In the genomic region with DNA sequence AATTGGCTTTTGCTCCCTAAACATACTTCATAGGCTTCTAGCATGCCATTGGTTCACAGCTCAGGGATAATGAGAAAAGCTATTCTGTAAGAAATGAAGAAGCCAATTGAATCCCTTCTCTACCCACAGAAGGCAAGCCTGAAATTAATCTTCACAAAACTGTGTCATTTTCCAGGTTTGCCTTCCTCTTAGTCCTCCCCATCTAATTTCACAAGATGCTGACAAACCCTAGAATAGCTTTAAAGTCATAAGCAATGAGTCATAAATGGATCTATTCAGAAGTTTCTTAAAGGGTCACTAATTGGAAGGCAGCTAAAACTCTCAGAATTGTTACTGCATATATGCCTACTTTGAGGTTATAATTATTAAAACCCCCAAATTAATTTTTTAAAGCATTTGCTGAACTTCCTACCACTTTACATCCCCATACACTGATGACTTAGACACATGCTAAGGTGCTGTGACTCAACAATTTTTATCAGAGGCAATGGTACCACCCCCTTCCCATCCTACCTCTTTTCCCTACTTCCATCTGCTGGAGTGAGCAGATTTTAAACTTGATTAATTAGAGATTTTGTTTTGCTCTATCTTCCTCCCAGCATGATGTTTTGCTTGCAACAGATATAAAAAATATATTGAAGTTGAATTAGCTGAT, we compare ENCODE assay signal across 15 cellular contexts. TPM values are rescaled to one million over a fixed set of nuclear protein-coding genes. Genes with fewer than 3 reads are reported as not detected.
A peak's percentile ranks its signal among the peaks of the same experiment; 100 is the strongest.
DNase-seq lines count a peak whose midpoint lies in the region; ATAC-seq, FAIRE-seq and TF ChIP-seq lines count a peak whose summit lies in the region.
"Had no signal": no experiment of that assay in that cellular context is flagged by ENCODE, and none has a peak within 500 bp of the region (broad histone marks: within the 10 kb centered on the region; RNA-seq: fewer than 3 reads in every experiment).

No MANE protein-coding gene starts in this region.

- peak overlapping the region; percentile 13 for H3K27ac Mint-ChIP-seq in Calu3 (ENCODE audit: unreplicated experiment)
- H3K27ac Mint-ChIP-seq in stimulated activated naive CD8-positive, alpha-beta T cell treated with anti-CD3 and anti-CD28 coated beads, Interleukin-15, amount 100 ng/mL, for 72 hours: no peak overlapping the region

- POLR2A ChIA-PET in K562 (lab: Yijun Ruan, JAX): interaction anchor here (1.7 kb wide), 1 partner anchor 11 kb away, joined by 7 read pairs; no protein-coding TSS in a partner anchor

- intact Hi-C loops in Calu3 (cut with micrococcal nuclease; ENCODE audit: unreplicated experiment) (no loop called here), K562 (cut with micrococcal nuclease) (no loop called here)

- H3K9me1 ChIP-seq in K562 (ENCODE audit: control insufficient read depth, insufficient read depth, low read length): no peaks in the 10 kb centered on the region

- no peak for FAIRE-seq in HTR-8/SVneo (lab: Jason Lieb, UNC)
- no peak for FAIRE-seq in K562 (lab: Jason Lieb, UNC)

- TF ChIP-seq POLR2A in K562 (conservative IDR thresholded peaks at IDR 0.05): no peak

- no peaks in the 10 kb centered on the region for H3K9me3 Mint-ChIP-seq in Calu3 (ENCODE audit: low read depth, unreplicated experiment)
- H3K9me3 Mint-ChIP-seq in stimulated activated naive CD8-positive, alpha-beta T cell treated with anti-CD3 and anti-CD28 coated beads, Interleukin-15, amount 100 ng/mL, for 72 hours: peaks cover 0 to 7% of the 10 kb centered on the region in 2 donors

- CTCF ChIA-PET in Calu3 (lab: Charles Lee) (interaction anchor here (0.7 kb wide), 1 partner anchor 61 kb away, joined by 3 read pairs; no protein-coding TSS in a partner anchor), K562 (lab: Yijun Ruan, JAX; ENCODE audit: low intra/inter-chr PET ratio) (no interaction called here)

- no peaks in the 10 kb centered on the region for H3K36me3 Mint-ChIP-seq in Calu3 (ENCODE audit: insufficient read depth, unreplicated experiment)

- H2AFZ ChIP-seq in K562 (ENCODE audit: low read depth, low read length): no peak overlapping the region
- H2AFZ ChIP-seq: parathyroid adenoma had no signal

- no peak overlapping the region for H3K4me2 ChIP-seq in K562 (ENCODE audit: insufficient read depth, low read length)

- H3K27me3 ChIP-seq in K562 (ENCODE audit: control insufficient read depth in 2 of 2, insufficient read depth in 2 of 2, low read length in 2 of 2) (no peaks in the 10 kb centered on the region), neutrophil (no peaks in the 10 kb centered on the region)
- H3K27me3 ChIP-seq: transverse colon had no signal

- no peak for TF ChIP-seq RAD21 in K562 (CRISPR knock-in tag; conservative IDR thresholded peaks at IDR 0.05 in 1 of 2, IDR thresholded peaks at IDR 0.05 in 1 of 2)

- H3K4me1 ChIP-seq in K562 (replicated peaks in 1 of 2; ENCODE audit: control insufficient read depth in 2 of 2, insufficient read depth in 2 of 2, low read length in 2 of 2) (peaks cover 0 to 12% of the 10 kb centered on the region in 2 experiments), neutrophil (ENCODE audit: control insufficient read depth in 1 of 2, insufficient read depth in 1 of 2, low read depth in 1 of 2, low read length in 1 of 2) (peaks cover 34 to 45% of the 10 kb centered on the region in 2 experiments)
- H3K4me1 ChIP-seq: parathyroid adenoma, transverse colon had no signal

- no peaks in the 10 kb centered on the region for H3K27me3 Mint-ChIP-seq in Calu3 (ENCODE audit: unreplicated experiment)
- no peaks in the 10 kb centered on the region for H3K27me3 Mint-ChIP-seq in stimulated activated naive CD8-positive, alpha-beta T cell treated with anti-CD3 and anti-CD28 coated beads, Interleukin-15, amount 100 ng/mL, for 72 hours

- no peak overlapping the region for H3K9ac ChIP-seq in K562 (ENCODE audit: insufficient read depth in 1 of 2, low read depth in 2 of 2, low read length in 2 of 2)
- H3K9ac ChIP-seq: parathyroid adenoma had no signal

- in situ Hi-C loops in K562 (cut with MboI): no loop called here

- no peaks in the 10 kb centered on the region for H4K20me1 ChIP-seq in K562 (replicated peaks; ENCODE audit: control insufficient read depth, insufficient read depth, low read length)

- ATAC-seq in K562 (peak; percentile 54; the same call in 2 of the 3 replicates), HG02610 (IDR thresholded peaks at IDR 0.05; ENCODE audit: unreplicated experiment) (no peak)
- ATAC-seq in stimulated activated naive CD8-positive, alpha-beta T cell treated with anti-CD3 and anti-CD28 coated beads, Interleukin-15, amount 100 ng/mL, for 72 hours: no peak
- ATAC-seq: GM12878 had no signal

- H3K36me3 ChIP-seq in K562 (ENCODE audit: control insufficient read depth, insufficient read depth, low read length) (no peaks in the 10 kb centered on the region), neutrophil (no peaks in the 10 kb centered on the region)
- H3K36me3 ChIP-seq: transverse colon had no signal

- BruUV-seq in Calu3 (replicated peaks; lab: Mats Ljungman, UMichigan) (no TSS peak), K562 (replicated peaks; lab: Mats Ljungman, UMichigan) (no TSS peak)

- no peak overlapping the region for H3K4me3 ChIP-seq in K562
- H3K4me3 ChIP-seq in neutrophil (ENCODE audit: low read depth in 1 of 2, low read length in 1 of 2): no peak overlapping the region
- H3K4me3 ChIP-seq: GM12878, transverse colon had no signal

- DNase-seq in Calu3: no peak
- DNase-seq in HTR-8/SVneo (ENCODE audit: insufficient read length, low spot score): peak; percentile 19
- no peak for DNase-seq in K562 (ENCODE audit: extremely low read depth in 1 of 4, low spot score in 3 of 4)
- no peak for DNase-seq in stimulated activated naive CD8-positive, alpha-beta T cell treated with anti-CD3 and anti-CD28 coated beads, Interleukin-15, amount 100 ng/mL, for 72 hours
- DNase-seq in NCI-H187 treated with DMSO at 0.1 percent for 48 hours (lab: John Stamatoyannopoulos, UW): no peak
- no peak for DNase-seq in NCI-H146 (lab: John Stamatoyannopoulos, UW)
- DNase-seq: activated gamma-delta T cell treated with Interleukin-2 at 50 U/mL for 16 hours, midbrain, transverse colon had no signal

- no peak for TF ChIP-seq EP300 in K562 (IDR thresholded peaks at IDR 0.05; ENCODE audit: low read length)

- H3K4me1 Mint-ChIP-seq in Calu3 (ENCODE audit: low read depth, unreplicated experiment): peaks cover 75% of the 10 kb centered on the region
- peaks cover 75% of the 10 kb centered on the region for H3K4me1 Mint-ChIP-seq in stimulated activated naive CD8-positive, alpha-beta T cell treated with anti-CD3 and anti-CD28 coated beads, Interleukin-15, amount 100 ng/mL, for 72 hours

- no peak overlapping the region for H3K27ac ChIP-seq in K562 (ENCODE audit: extremely low read depth, low read depth, low read length)
- peak overlapping the region; percentile 92 for H3K27ac ChIP-seq in neutrophil
- H3K27ac ChIP-seq: epithelial cell of prostate, parathyroid adenoma, transverse colon had no signal

- no peaks in the 10 kb centered on the region for H3K79me2 ChIP-seq in K562 (ENCODE audit: control insufficient read depth, insufficient read depth, low read length)
- H3K79me2 ChIP-seq: parathyroid adenoma had no signal

- H3K9me3 ChIP-seq in K562 (replicated peaks; ENCODE audit: control insufficient read depth, insufficient read depth, low read depth, low read length) (no peaks in the 10 kb centered on the region), neutrophil (no peaks in the 10 kb centered on the region)
- H3K9me3 ChIP-seq: transverse colon had no signal

- no peak overlapping the region for H3K4me3 Mint-ChIP-seq in Calu3 (ENCODE audit: low read depth, unreplicated experiment)
- no peak overlapping the region for H3K4me3 Mint-ChIP-seq in stimulated activated naive CD8-positive, alpha-beta T cell treated with anti-CD3 and anti-CD28 coated beads, Interleukin-15, amount 100 ng/mL, for 72 hours
- H3K4me3 Mint-ChIP-seq: T-helper 1 cell treated with Interleukin-12 subunit alpha and Interleukin-12 subunit beta and Interleukin-4 antibody, amounts not matched to agents 30 μg/mL and 1 μg/mL, for 36 hours had no signal

- no peak for TF ChIP-seq CTCF in Calu3 (IDR thresholded peaks at IDR 0.05; ENCODE audit: unreplicated experiment)
- no peak for TF ChIP-seq CTCF in K562 (IDR thresholded peaks at IDR 0.05 in 2 of 3, conservative IDR thresholded peaks at IDR 0.05 in 1 of 3; ENCODE audit: insufficient read depth in 2 of 3, low read depth in 1 of 3, low read length in 3 of 3)
- no peak for TF ChIP-seq CTCF in neutrophil (IDR thresholded peaks at IDR 0.05)

TF ChIP-seq in K562, 482 proteins besides CTCF, POLR2A, EP300 and RAD21 (continues in another document):
- TF ChIP-seq MAFG (tag; conservative IDR thresholded peaks at IDR 0.05): peak; percentile 60
- TF ChIP-seq MAFF (IDR thresholded peaks at IDR 0.05; ENCODE audit: low read length): peak; percentile 39; the same call in 1 of the 2 replicates
- TF ChIP-seq NFE2 (IDR thresholded peaks at IDR 0.05; ENCODE audit: low read depth): peak; percentile 85
- peak; percentile 9; the same call in 1 of the 2 replicates for TF ChIP-seq MAFK (IDR thresholded peaks at IDR 0.05; ENCODE audit: low read length)
- peak; percentile 52 for TF ChIP-seq FOSL1 (tag; conservative IDR thresholded peaks at IDR 0.05)
- 0 out of 4 replicates have a peak, but pooled peaks of 1 of the 2 experiments have one; percentile 26 for TF ChIP-seq RCOR1 (IDR thresholded peaks at IDR 0.05; ENCODE audit: borderline replicate concordance in 1 of 2, low read depth in 2 of 2, low read length in 2 of 2)
- TF ChIP-seq TFAM (CRISPR knock-in tag; conservative IDR thresholded peaks at IDR 0.05): no peak
- TF ChIP-seq ZNF316 (IDR thresholded peaks at IDR 0.05): peak; percentile 57; the same call in 1 of the 2 replicates

RNA-seq across cellular contexts. Expression of gene NABP1, which starts 51.3 kb away (rescaled TPM):
- total RNA-seq in Calu3 (2022) (63.9 and 71.8 TPM in 2 replicates), K562 (2014; rRNA removed) (18.6 and 20.2 TPM in 2 replicates), K562 (2014; rRNA removed; fragmentation: Illumina TruSeq; extraction: Trizol) (31.6 and 35.8 TPM in 2 replicates), K562 (2015; rRNA removed; fragmentation: Illumina TruSeq; extraction: Trizol) (37.2 and 44.0 TPM in 2 replicates), K562 (2021) (24.5 and 28.1 TPM in 2 replicates)
- total RNA-seq in K562 (2011; cell fraction: chromatin; rRNA removed; ENCODE audit: low replicate concordance): 68.8 and 169 TPM in 2 replicates
- 39.4 and 41.1 TPM in 2 replicates for total RNA-seq in K562 (2011; cell fraction: nucleolus; rRNA removed)
- total RNA-seq in K562 (2011; cell fraction: nucleoplasm; rRNA removed): 97.2 and 188 TPM in 2 replicates
- polyA plus RNA-seq in K562 (2011; rRNA removed) (20.5 and 22.2 TPM in 2 replicates), K562 (2014; fragmentation: Illumina TruSeq; extraction: Trizol) (15.6 and 17.1 TPM in 2 replicates), K562 (2014; fragmentation: Nextera tagmentation; extraction: Ambion mirVana) (10 to 100 TPM; 12.8 to 14.9 TPM), K562 (2014; rRNA removed) (13.9 and 15.4 TPM in 2 replicates)
- 1.8 and 5.1 TPM in 2 replicates for polyA plus RNA-seq in K562 (2011; cell fraction: cytosol; rRNA removed)
- 56.5 and 66.5 TPM in 2 replicates for polyA plus RNA-seq in K562 (2011; cell fraction: nucleus; rRNA removed)
- 10.8 and 12.9 TPM in 2 replicates for polyA plus RNA-seq in K562 (2012)
- polyA minus RNA-seq in K562 (2011; rRNA and poly(A)+ RNA removed): 46.2 and 78.7 TPM in 2 replicates
- polyA minus RNA-seq in K562 (2011; cell fraction: cytosol; rRNA and poly(A)+ RNA removed): 11.1 and 11.5 TPM in 2 replicates
- polyA minus RNA-seq in K562 (2011; cell fraction: nucleus; rRNA and poly(A)+ RNA removed): 101 and 194 TPM in 2 replicates
